In genomic region chr17:51085150-51085805, GRCh38 we compare ENCODE assay signal across 18 cellular contexts. TPM values are rescaled to one million over a fixed set of nuclear protein-coding genes. Genes with fewer than 3 reads are reported as not detected.
A peak's percentile ranks its signal among the peaks of the same experiment; 100 is the strongest.
DNase-seq lines count a peak whose midpoint lies in the region; ATAC-seq and TF ChIP-seq lines count a peak whose summit lies in the region.
"Had no signal": no experiment of that assay in that cellular context is flagged by ENCODE, and none has a peak within 500 bp of the region (broad histone marks: within the 10 kb centered on the region; RNA-seq: fewer than 3 reads in every experiment).

No MANE protein-coding gene starts in this region.

- peaks cover 5% of the 10 kb centered on the region for H3K4me1 Mint-ChIP-seq in mesothelial cell of epicardium

- H3K4me3 ChIP-seq in PC-9 (peak overlapping the region; percentile 24; the same call in 1 of the 2 replicates), cardiac fibroblast (replicated peaks in 1 of 2; ENCODE audit: low read depth in 2 of 2, low read length in 2 of 2) (peak overlapping the region in 1 of 2 donors; percentile 4), coronary artery (no peak overlapping the region)
- H3K4me3 ChIP-seq: tibial artery had no signal

- no peak overlapping the region for H2AFZ ChIP-seq in PC-9

- H4K20me1 ChIP-seq in PC-9 (ENCODE audit: insufficient read depth) = 0 out of 2 replicates have a peak, but pooled peaks cover 7% of the 10 kb centered on the region

- peak overlapping the region; percentile 69 for H3K27ac ChIP-seq in PC-9
- no peak overlapping the region for H3K27ac ChIP-seq in coronary artery
- H3K27ac ChIP-seq: tibial artery, WERI-Rb-1 had no signal

- H3K36me3 Mint-ChIP-seq in mesothelial cell of epicardium = no peaks in the 10 kb centered on the region
- H3K36me3 Mint-ChIP-seq: natural killer cell treated with Interleukin-12 subunit alpha and Interleukin-12 subunit beta and Interleukin-15 and Interleukin-18, amount 100 ng/mL, for 72 hours had no signal

- DNase-seq in PC-9 = peak in 1 of 2 experiments; percentile 89
- peak; percentile 7 to 59 for DNase-seq in cardiac fibroblast (ENCODE audit: low read depth in 2 of 2)
- no peak for DNase-seq in mesothelial cell of epicardium (ENCODE audit: low spot score in 2 of 2, unreplicated experiment in 2 of 2)
- no peak for DNase-seq in coronary artery (ENCODE audit: low spot score)
- DNase-seq: activated naive CD4-positive, alpha-beta T cell treated with anti-CD3 and anti-CD28 coated beads, Interleukin-2, amount 50 U/mL, for 16 hours; central memory CD4-positive, alpha-beta T cell; DMS79 treated with DMSO at 0.1 percent for 48 hours; NCI-H2107; right cardiac atrium; stimulated activated CD4-positive, alpha-beta T cell treated with anti-CD3 and anti-CD28 coated beads, Interleukin-4, amount 100 ng/mL, for 1 hour; tibial artery; WERI-Rb-1 had no signal

- H3K27me3 ChIP-seq in PC-9 (ENCODE audit: insufficient read depth, low read depth) = no peaks in the 10 kb centered on the region
- H3K27me3 ChIP-seq: tibial artery had no signal

- CTCF ChIA-PET in PC-9 (lab: Charles Lee) = no interaction called here

- H3K27ac Mint-ChIP-seq in mesothelial cell of epicardium = peak overlapping the region; percentile 10
- H3K27ac Mint-ChIP-seq: natural killer cell treated with Interleukin-12 subunit alpha and Interleukin-12 subunit beta and Interleukin-15 and Interleukin-18, amount 100 ng/mL, for 72 hours had no signal

- no peaks in the 10 kb centered on the region for H3K9me3 Mint-ChIP-seq in mesothelial cell of epicardium
- H3K9me3 Mint-ChIP-seq: natural killer cell treated with Interleukin-12 subunit alpha and Interleukin-12 subunit beta and Interleukin-15 and Interleukin-18, amount 100 ng/mL, for 72 hours had no signal

- TF ChIP-seq CTCF in PC-9 (conservative IDR thresholded peaks at IDR 0.05) = no peak
- no peak for TF ChIP-seq CTCF in cardiac fibroblast (IDR thresholded peaks at IDR 0.05; ENCODE audit: low read depth, low read length)
- TF ChIP-seq CTCF in mesothelial cell of epicardium (IDR thresholded peaks at IDR 0.05; ENCODE audit: unreplicated experiment) = no peak
- TF ChIP-seq CTCF in coronary artery (IDR thresholded peaks at IDR 0.05) = no peak

- ATAC-seq in GM18868 (IDR thresholded peaks at IDR 0.05; ENCODE audit: unreplicated experiment) (peak; percentile 48), HG03039 (IDR thresholded peaks at IDR 0.05; ENCODE audit: unreplicated experiment) (no peak), GM21526 (IDR thresholded peaks at IDR 0.05; ENCODE audit: low FRiP score, unreplicated experiment) (no peak), HG03135 (IDR thresholded peaks at IDR 0.05; ENCODE audit: unreplicated experiment) (no peak)
- ATAC-seq: natural killer cell treated with Interleukin-12 subunit alpha and Interleukin-12 subunit beta and Interleukin-15 and Interleukin-18, amount 100 ng/mL, for 72 hours; right cardiac atrium had no signal

- H3K9me3 ChIP-seq in PC-9 (ENCODE audit: insufficient read depth, low read depth) = no peaks in the 10 kb centered on the region
- H3K9me3 ChIP-seq: tibial artery had no signal

- peaks cover 27% of the 10 kb centered on the region for H3K4me1 ChIP-seq in PC-9 (replicated peaks; ENCODE audit: insufficient read depth)

- no TSS peak for BruUV-seq in PC-9 (replicated peaks; lab: Mats Ljungman, UMichigan)

- peak overlapping the region; percentile 59 for H3K4me2 ChIP-seq in PC-9

- intact Hi-C loops in PC-9 (cut with micrococcal nuclease; ENCODE audit: unreplicated experiment) = no loop called here

- H3K4me3 Mint-ChIP-seq in mesothelial cell of epicardium = no peak overlapping the region
- H3K4me3 Mint-ChIP-seq: CD14-positive monocyte; natural killer cell treated with Interleukin-12 subunit alpha and Interleukin-12 subunit beta and Interleukin-15 and Interleukin-18, amount 100 ng/mL, for 72 hours had no signal

- H3K9me2 ChIP-seq in PC-9 (ENCODE audit: insufficient read depth) = no peaks in the 10 kb centered on the region

- POLR2A ChIA-PET in PC-9 (lab: Charles Lee; ENCODE audit: unreplicated experiment) = no interaction called here

- H3K79me2 ChIP-seq in PC-9 (ENCODE audit: low read depth) = peaks cover 67% of the 10 kb centered on the region

- peaks cover 32% of the 10 kb centered on the region for H3F3A ChIP-seq in PC-9 (ENCODE audit: insufficient read depth, low read depth)

- H3K36me3 ChIP-seq in PC-9 (ENCODE audit: low read depth) = no peaks in the 10 kb centered on the region
- H3K36me3 ChIP-seq: tibial artery had no signal

- H3K27me3 Mint-ChIP-seq in mesothelial cell of epicardium (ENCODE audit: low read depth) = no peaks in the 10 kb centered on the region
- H3K27me3 Mint-ChIP-seq: natural killer cell treated with Interleukin-12 subunit alpha and Interleukin-12 subunit beta and Interleukin-15 and Interleukin-18, amount 100 ng/mL, for 72 hours had no signal

RNA-seq across cellular contexts. Expression of gene SPAG9, which starts 35.4 kb away (rescaled TPM):
- total RNA-seq in PC-9 (2021) (40.8 and 51.8 TPM in 2 replicates), mesothelial cell of epicardium (67.0 to 74.3 TPM (median 72.9 TPM) in 3 replicates)

Comparison
In these comparisons a context has a peak if more than half of its experiments do, and no peak if none do; other contexts are left out.
1. DNase-seq: peak in cardiac fibroblast (2 of 2); none in mesothelial cell of epicardium (0 of 2) and coronary artery (single experiment).